23 cellular contexts compared by ENCODE assay signal in genomic region chrX:153445856-153446635, GRCh38. TPM values are rescaled to one million over a fixed set of nuclear protein-coding genes. Genes with fewer than 3 reads are reported as not detected.
"Had no signal": no experiment of that assay in that cellular context is flagged by ENCODE, and none has a peak within 500 bp of the region (broad histone marks: within the 10 kb centered on the region; RNA-seq: fewer than 3 reads in every experiment).

TREX2 (minus strand) TSS chrX:153446056; CDS start chrX:153445430, 626 bp downstream.

- H3K4me1 ChIP-seq: body of pancreas, parathyroid adenoma, right lobe of liver, stomach, vagina had no signal

- ATAC-seq: activated CD4-positive, alpha-beta T cell treated with anti-CD3 and anti-CD28 coated beads for 36 hours; activated naive CD8-positive, alpha-beta T cell treated with anti-CD3 and anti-CD28 coated beads, Interleukin-2, amount 50 U/mL, for 24 hours; activated T-cell treated with anti-CD3 and anti-CD28 coated beads, Interleukin-2, amount 50 U/mL, for 72 hours; body of pancreas; left ventricle myocardium superior; right lobe of liver; stimulated activated memory B cell treated with anti-CD40 and anti-IgM and Interleukin-4, amounts not matched to agents 10 μg/mL and 1 μg/mL and 100 μg/mL, for 72 hours had no signal

- H3K4me3 ChIP-seq: body of pancreas, cardiac muscle cell, hepatocyte, right lobe of liver, stomach, vagina had no signal

- H3K27me3 ChIP-seq: body of pancreas, cardiac muscle cell, hepatocyte, right lobe of liver, vagina had no signal

- H3K27ac ChIP-seq: body of pancreas, cardiac muscle cell, hepatocyte, parathyroid adenoma, right lobe of liver, stomach, vagina had no signal

- DNase-seq: activated B cell treated with CpG ODN at 0.5 μM for 24 hours; activated CD4-positive, alpha-beta T cell treated with anti-CD3 and anti-CD28 coated beads for 36 hours; activated CD4-positive, alpha-beta T cell treated with anti-CD3 and anti-CD28 coated beads, Interleukin-2, amount 50 U/mL, for 4 hours; activated CD8-positive, alpha-beta memory T cell treated with anti-CD3 and anti-CD28 coated beads, Interleukin-2, amount 50 U/mL, for 48 hours; activated effector memory CD4-positive, alpha-beta T cell treated with Interleukin-2 at 50 U/mL for 16 hours; activated naive CD4-positive, alpha-beta T cell treated with anti-CD3 and anti-CD28 coated beads, Interleukin-2, amount 50 U/mL, for 16 hours; activated naive CD8-positive, alpha-beta T cell treated with anti-CD3 and anti-CD28 coated beads, Interleukin-2, amount 50 U/mL, for 24 hours; activated T-cell treated with anti-CD3 and anti-CD28 coated beads, Interleukin-2, amount 50 U/mL, for 72 hours; body of pancreas; dermis blood vessel endothelial cell; effector CD8-positive, alpha-beta T cell; foreskin melanocyte; left ventricle myocardium superior; small intestine; stimulated activated CD4-positive, alpha-beta T cell treated with anti-CD3 and anti-CD28 coated beads, Interleukin-15, amount 100 ng/mL, for 24 hours; stomach; T1000 had no signal

- H3K36me3 ChIP-seq: cardiac muscle cell, right lobe of liver, vagina had no signal

- H3K9me3 ChIP-seq: body of pancreas, right lobe of liver, stomach, vagina had no signal

RNA-seq across cellular contexts. Expression of gene TREX2, which starts in this region (rescaled TPM):
- polyA plus RNA-seq: cardiac muscle cell had no signal
